ENCODE assay signal across 8 cellular contexts in genomic region chr6:139533573-139534471, GRCh38.
DNase-seq lines count a peak whose midpoint lies in the region; ATAC-seq and TF ChIP-seq lines count a peak whose summit lies in the region.

No MANE protein-coding gene starts in this region.

- H3K4me1 ChIP-seq in fibroblast of lung (ENCODE audit: control insufficient read depth, extremely low read depth, insufficient read depth, low read length) (peaks cover 6% of the 10 kb centered on the region), sigmoid colon (peaks cover 0 to 38% (median 30%) of the 10 kb centered on the region in 4 donors)

- H3K4me1 Mint-ChIP-seq in activated CD4-positive, alpha-beta T cell treated with anti-CD3 and anti-CD28 coated beads for 36 hours = peaks cover 46% of the 10 kb centered on the region
- H3K4me1 Mint-ChIP-seq in T-cell = peaks cover 22 to 62% (median 52%) of the 10 kb centered on the region in 3 donors

- peak overlapping the region; percentile 55 for H3K4me2 ChIP-seq in fibroblast of lung (ENCODE audit: extremely low read depth, insufficient read depth, low read length)

- H3K4me3 ChIP-seq in fibroblast of lung (replicated peaks in 1 of 4; ENCODE audit: control extremely low read depth in 1 of 4, insufficient read depth in 1 of 4, low read depth in 3 of 4, low read length in 4 of 4) (no peak overlapping the region), sigmoid colon (no peak overlapping the region)

- H3K27me3 ChIP-seq in fibroblast of lung (ENCODE audit: control insufficient read depth, insufficient read depth, low read length) (no peaks in the 10 kb centered on the region), sigmoid colon (no peaks in the 10 kb centered on the region)

- H3K27ac ChIP-seq in fibroblast of lung (ENCODE audit: insufficient read depth, low read length) = peak overlapping the region; percentile 35
- peak overlapping the region; percentile 40 to 68 (median 52) for H3K27ac ChIP-seq in sigmoid colon

- peak overlapping the region; percentile 76 for H3K27ac Mint-ChIP-seq in activated CD4-positive, alpha-beta T cell treated with anti-CD3 and anti-CD28 coated beads for 36 hours
- peak overlapping the region; percentile 93 to 98 for H3K27ac Mint-ChIP-seq in T-cell

- H2AFZ ChIP-seq in fibroblast of lung (ENCODE audit: low read length) = peak overlapping the region; percentile 9

- CTCF ChIA-PET in activated CD4-positive, alpha-beta T cell treated with anti-CD3 and anti-CD28 coated beads for 36 hours (lab: Charles Lee) = no interaction called here
- CTCF ChIA-PET in T-cell (lab: Charles Lee) = no interaction called here

- H3K36me3 ChIP-seq in fibroblast of lung (ENCODE audit: control insufficient read depth, insufficient read depth, low read length) = no peaks in the 10 kb centered on the region
- H3K36me3 ChIP-seq in sigmoid colon = no peaks in the 10 kb centered on the region

- no peak for ATAC-seq in activated CD4-positive, alpha-beta T cell treated with anti-CD3 and anti-CD28 coated beads for 36 hours
- ATAC-seq in T-cell (replicated peaks in 1 of 4) (peak in 2 of 4 experiments; percentile 7 to 8), GM18870 (IDR thresholded peaks at IDR 0.05; ENCODE audit: unreplicated experiment) (no peak)

- no peaks in the 10 kb centered on the region for H3K9me3 ChIP-seq in fibroblast of lung (ENCODE audit: control insufficient read depth, insufficient read depth, low read depth, low read length)
- no peaks in the 10 kb centered on the region for H3K9me3 ChIP-seq in sigmoid colon

- H4K20me1 ChIP-seq in fibroblast of lung (ENCODE audit: control insufficient read depth, extremely low read depth, insufficient read depth, low read length) = no peaks in the 10 kb centered on the region

- POLR2A ChIA-PET in activated CD4-positive, alpha-beta T cell treated with anti-CD3 and anti-CD28 coated beads for 36 hours (lab: Charles Lee) = no interaction called here
- POLR2A ChIA-PET in T-cell (lab: Charles Lee) = interaction anchor here in 1 of 2 donors (0.6 kb wide), 1 partner anchor 18 kb away, joined by 3 read pairs; no protein-coding TSS in a partner anchor

- no peaks in the 10 kb centered on the region for H3K79me2 ChIP-seq in fibroblast of lung (ENCODE audit: control insufficient read depth, insufficient read depth, low read length)

- no peak overlapping the region for H3K9ac ChIP-seq in fibroblast of lung (ENCODE audit: insufficient read depth, low read length)

- TF ChIP-seq POLR2A in sigmoid colon (IDR thresholded peaks at IDR 0.05) = peak in 1 of 2 donors; percentile 15

- TF ChIP-seq CTCF in fibroblast of lung (conservative IDR thresholded peaks at IDR 0.05 in 1 of 2, IDR thresholded peaks at IDR 0.05 in 1 of 2; ENCODE audit: low read depth in 1 of 2, low read length in 2 of 2) (no peak), sigmoid colon (IDR thresholded peaks at IDR 0.05) (no peak)

- intact Hi-C loops in activated CD4-positive, alpha-beta T cell treated with anti-CD3 and anti-CD28 coated beads for 36 hours (cut with DNase I, micrococcal nuclease) = no loop called here
- intact Hi-C loops in sigmoid colon (cut with DNase I) = loop anchor here (5.0 kb wide), 1 partner anchor 157 kb away; no protein-coding TSS in a partner anchor

- no peak for DNase-seq in activated CD4-positive, alpha-beta T cell treated with anti-CD3 and anti-CD28 coated beads for 36 hours
- DNase-seq in activated CD4-positive, alpha-beta T cell treated with anti-CD3 and anti-CD28 coated beads, Interleukin-2, amount 50 U/mL, for 48 hours = no peak
- no peak for DNase-seq in T-cell
- DNase-seq in fibroblast of lung (ENCODE audit: low read depth in 2 of 2) = peak; percentile 81 to 91
- no peak for DNase-seq in sigmoid colon
- no peak for DNase-seq in DMS 273 treated with DMSO at 0.1 percent for 48 hours (lab: John Stamatoyannopoulos, UW)
- no peak for DNase-seq in NCI-H446 treated with DMSO at 0.1 percent for 48 hours (lab: John Stamatoyannopoulos, UW)

- H3K27me3 Mint-ChIP-seq in activated CD4-positive, alpha-beta T cell treated with anti-CD3 and anti-CD28 coated beads for 36 hours = no peaks in the 10 kb centered on the region
- no peaks in the 10 kb centered on the region for H3K27me3 Mint-ChIP-seq in T-cell

- WGBS in sigmoid colon, 2 donors = 10 to 38% methylated on average over 11 of the region's 11 CpGs

- no peaks in the 10 kb centered on the region for H3K36me3 Mint-ChIP-seq in activated CD4-positive, alpha-beta T cell treated with anti-CD3 and anti-CD28 coated beads for 36 hours (ENCODE audit: low read depth)
- H3K36me3 Mint-ChIP-seq in T-cell = no peaks in the 10 kb centered on the region

- H3K4me3 Mint-ChIP-seq in activated CD4-positive, alpha-beta T cell treated with anti-CD3 and anti-CD28 coated beads for 36 hours = peak overlapping the region; percentile 20
- peak overlapping the region in 2 of 3 donors; percentile 32 to 37 for H3K4me3 Mint-ChIP-seq in T-cell

- no peak for TF ChIP-seq EP300 in sigmoid colon (IDR thresholded peaks at IDR 0.05)

- H3K9me3 Mint-ChIP-seq in activated CD4-positive, alpha-beta T cell treated with anti-CD3 and anti-CD28 coated beads for 36 hours (ENCODE audit: low read depth) = no peaks in the 10 kb centered on the region
- H3K9me3 Mint-ChIP-seq in T-cell = no peaks in the 10 kb centered on the region

Comparison
In these comparisons a context has a peak if more than half of its experiments do, and no peak if none do; other contexts are left out.
1. DNase-seq: peak in fibroblast of lung (2 of 2); none in activated CD4-positive, alpha-beta T cell treated with anti-CD3 and anti-CD28 coated beads for 36 hours (single experiment), activated CD4-positive, alpha-beta T cell treated with anti-CD3 and anti-CD28 coated beads, Interleukin-2, amount 50 U/mL, for 48 hours (0 of 2), T-cell (0 of 34), sigmoid colon (single experiment), DMS 273 treated with DMSO at 0.1 percent for 48 hours (single experiment) and NCI-H446 treated with DMSO at 0.1 percent for 48 hours (single experiment).